1 cellular context compared by ENCODE assay signal in genomic region chr6:42217165-42217522, GRCh38.
TF ChIP-seq lines count a peak whose summit lies in the region.

No MANE protein-coding gene starts in this region.

TF ChIP-seq in K562, 482 proteins besides CTCF, POLR2A, EP300 and RAD21:
- TF ChIP-seq FOXA3 (CRISPR knock-in tag; conservative IDR thresholded peaks at IDR 0.05 in 1 of 2, IDR thresholded peaks at IDR 0.05 in 1 of 2), result 0 out of 4 replicates have a peak, but pooled peaks of 1 of the 2 experiments have one; percentile 3
- TF ChIP-seq SIN3A (IDR thresholded peaks at IDR 0.05; ENCODE audit: borderline replicate concordance in 2 of 2, control insufficient read depth in 1 of 2, low read depth in 2 of 2, low read length in 2 of 2), result peak in 1 of 2 experiments; percentile 25; a peak in 1 of 4 replicates
- TF ChIP-seq ZNF518B (CRISPR knock-in tag; IDR thresholded peaks at IDR 0.05), result no peak
- TF ChIP-seq RB1 (IDR thresholded peaks at IDR 0.05; ENCODE audit: low read depth), result 0 out of 2 replicates have a peak, but pooled peaks have one; percentile 4
- TF ChIP-seq ETS1 (conservative IDR thresholded peaks at IDR 0.05; ENCODE audit: control insufficient read depth, low read depth, low read length), result no peak
- no peak for TF ChIP-seq HBP1 (CRISPR knock-in tag; IDR thresholded peaks at IDR 0.05)
- 0 out of 2 replicates have a peak, but pooled peaks have one; percentile 5 for TF ChIP-seq ZNF766 (CRISPR knock-in tag; conservative IDR thresholded peaks at IDR 0.05)
- TF ChIP-seq DLX4 (CRISPR knock-in tag; IDR thresholded peaks at IDR 0.05), result peak; percentile 26; the same call in 1 of the 2 replicates
